ENCODE assay signal across 8 cellular contexts in genomic region chr15:52652286-52652685, GRCh38. TPM values are rescaled to one million over a fixed set of nuclear protein-coding genes. Genes with fewer than 3 reads are reported as not detected.
DNase-seq lines count a peak whose midpoint lies in the region; ATAC-seq and TF ChIP-seq lines count a peak whose summit lies in the region.

No MANE protein-coding gene starts in this region.

- H3K27me3 ChIP-seq in BE2C, result no peaks in the 10 kb centered on the region
- no peaks in the 10 kb centered on the region for H3K27me3 ChIP-seq in neural cell (ENCODE audit: insufficient read depth, low read depth, low read length)

- no peaks in the 10 kb centered on the region for H3K9me3 Mint-ChIP-seq in central memory CD8-positive, alpha-beta T cell

- peak; percentile 14 for ATAC-seq in HG03432 (IDR thresholded peaks at IDR 0.05; ENCODE audit: unreplicated experiment)
- ATAC-seq in central memory CD8-positive, alpha-beta T cell (replicated peaks; ENCODE audit: extremely low read depth, poor library complexity, severe bottlenecking), result no peak
- no peak for ATAC-seq in HG03520 (IDR thresholded peaks at IDR 0.05; ENCODE audit: unreplicated experiment)

- H3K9me3 ChIP-seq in BE2C (no peaks in the 10 kb centered on the region), neural cell (ENCODE audit: low read length) (no peaks in the 10 kb centered on the region)

- H4K20me1 ChIP-seq in neural cell (ENCODE audit: insufficient read depth), result no peaks in the 10 kb centered on the region

- H3K27ac ChIP-seq in neural cell (ENCODE audit: low read length), result peak overlapping the region; percentile 81

- H3F3A ChIP-seq in neural cell (ENCODE audit: insufficient read depth, low read length, poor library complexity, severe bottlenecking), result no peaks in the 10 kb centered on the region

- peaks cover 20% of the 10 kb centered on the region for H3K36me3 Mint-ChIP-seq in central memory CD8-positive, alpha-beta T cell (ENCODE audit: insufficient read depth)

- peak overlapping the region; percentile 60 for H3K9ac ChIP-seq in neural cell (ENCODE audit: low read length)

- no peaks in the 10 kb centered on the region for H3K36me3 ChIP-seq in BE2C
- no peaks in the 10 kb centered on the region for H3K36me3 ChIP-seq in neural cell (ENCODE audit: insufficient read depth, low read length)

- TF ChIP-seq CTCF in BE2C (IDR thresholded peaks at IDR 0.05; ENCODE audit: low read depth, low read length) (no peak), neural cell (IDR thresholded peaks at IDR 0.05; ENCODE audit: poor library complexity, severe bottlenecking) (no peak)

- peak overlapping the region; percentile 63 for H3K4me3 ChIP-seq in BE2C (ENCODE audit: low read depth, low read length)
- peak overlapping the region; percentile 61 for H3K4me3 ChIP-seq in neural cell (ENCODE audit: low read length)

- DNase-seq in BE2C, result no peak
- no peak for DNase-seq in central memory CD8-positive, alpha-beta T cell (ENCODE audit: low spot score in 2 of 2)
- no peak for DNase-seq in NCI-H1417 treated with DMSO at 0.1 percent for 48 hours (lab: John Stamatoyannopoulos, UW)
- no peak for DNase-seq in NCI-H2171 treated with DMSO at 0.1 percent for 48 hours (lab: John Stamatoyannopoulos, UW)
- DNase-seq in dermis blood vessel endothelial cell, result no peak

- TF ChIP-seq RAD21 in neural cell (conservative IDR thresholded peaks at IDR 0.05), result no peak

- peak overlapping the region; percentile 85 for H3K27ac Mint-ChIP-seq in central memory CD8-positive, alpha-beta T cell (ENCODE audit: low read depth)

- no peak overlapping the region for H3K4me2 ChIP-seq in neural cell (ENCODE audit: low read length)

- no peak for TF ChIP-seq EP300 in neural cell (conservative IDR thresholded peaks at IDR 0.05; ENCODE audit: poor library complexity, severe bottlenecking)

- peak overlapping the region; percentile 18 for H2AFZ ChIP-seq in neural cell (ENCODE audit: low read depth, low read length)

- H3K79me2 ChIP-seq in neural cell (replicated peaks; ENCODE audit: insufficient read depth, low read length), result peaks cover 27% of the 10 kb centered on the region

- no peaks in the 10 kb centered on the region for H3K9me2 ChIP-seq in neural cell (ENCODE audit: insufficient read depth, low read length)

- peaks cover 25% of the 10 kb centered on the region for H3K4me1 Mint-ChIP-seq in central memory CD8-positive, alpha-beta T cell

- peaks cover 4% of the 10 kb centered on the region for H3K4me1 ChIP-seq in BE2C

- H3K27me3 Mint-ChIP-seq in central memory CD8-positive, alpha-beta T cell, result no peaks in the 10 kb centered on the region

- no peak overlapping the region for H3K4me3 Mint-ChIP-seq in central memory CD8-positive, alpha-beta T cell

TF ChIP-seq in neural cell, 6 proteins besides CTCF, POLR2A, EP300 and RAD21:
- TF ChIP-seq MXI1 (conservative IDR thresholded peaks at IDR 0.05; ENCODE audit: poor library complexity, severe bottlenecking) (no peak), SMC3 (conservative IDR thresholded peaks at IDR 0.05; ENCODE audit: poor library complexity) (no peak), TAF1 (IDR thresholded peaks at IDR 0.05; ENCODE audit: low read depth) (no peak), POLR2AphosphoS5 (IDR thresholded peaks at IDR 0.05) (no peak), EZH2 (IDR thresholded peaks at IDR 0.05; ENCODE audit: borderline replicate concordance, insufficient read depth, low read length, poor library complexity, severe bottlenecking) (no peak), REST (IDR thresholded peaks at IDR 0.05; ENCODE audit: borderline replicate concordance) (no peak)
TF ChIP-seq in neural cell: peak in this region for 0.

RNA-seq across cellular contexts. Expression of gene ATOSA, which starts 26.9 kb away (rescaled TPM):
- 31.6 TPM for polyA plus RNA-seq in BE2C (2012; ENCODE audit: insufficient read depth, insufficient read length, low read depth)
- 64.0 and 74.2 TPM in 2 replicates for polyA plus RNA-seq in neural cell
- polyA minus RNA-seq in neural cell, result 89.6 and 112 TPM in 2 replicates
- total RNA-seq in dermis blood vessel endothelial cell, result 66.3 and 66.5 TPM in 2 replicates
